ENCODE assay signal across 31 cellular contexts in the genomic region with DNA sequence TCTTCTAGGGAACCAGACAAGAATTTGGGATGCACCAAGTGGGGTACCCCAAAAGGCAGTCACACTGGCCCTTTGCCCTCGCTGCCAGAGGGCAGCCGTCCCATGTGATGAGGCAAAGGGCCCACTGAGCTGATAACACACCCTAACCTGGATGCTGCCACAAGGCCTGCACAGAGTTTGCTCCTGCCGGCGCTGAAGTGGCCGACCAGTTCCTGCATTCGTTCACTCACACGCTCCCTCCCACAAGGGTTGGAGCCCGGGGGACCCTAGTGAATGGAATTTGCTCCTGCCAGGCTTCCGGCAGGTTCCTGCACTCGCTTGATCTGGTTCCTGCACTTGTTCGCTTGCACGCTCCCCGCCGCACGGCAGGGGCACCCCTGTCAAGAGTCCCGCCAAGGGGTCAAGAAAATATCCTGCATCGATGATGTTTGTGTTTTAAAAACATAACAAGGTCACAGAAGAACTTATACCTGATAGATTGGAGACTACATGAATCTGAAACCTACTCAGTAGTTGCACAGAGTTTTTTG.
"Had no signal": no experiment of that assay in that cellular context is flagged by ENCODE, and none has a peak within 500 bp of the region (broad histone marks: within the 10 kb centered on the region; RNA-seq: fewer than 3 reads in every experiment).

No MANE protein-coding gene starts in this region.

- H3K27me3 ChIP-seq: adrenal gland, ascending aorta, body of pancreas, brain microvascular endothelial cell, breast epithelium, cardiac muscle cell had no signal

- H3K9me3 ChIP-seq: adrenal gland, ascending aorta, body of pancreas, breast epithelium had no signal

- DNase-seq: activated effector memory CD4-positive, alpha-beta T cell treated with anti-CD3 and anti-CD28 coated beads, Interleukin-2, amount 50 U/mL, for 16 hours; activated effector memory CD4-positive, alpha-beta T cell treated with Interleukin-2 at 50 U/mL for 16 hours; activated gamma-delta T cell; activated gamma-delta T cell treated with Interleukin-2 at 50 U/mL for 16 hours; activated naive CD4-positive, alpha-beta T cell; activated naive CD4-positive, alpha-beta T cell treated with anti-CD3 and anti-CD28 coated beads for 36 hours; activated naive CD4-positive, alpha-beta T cell treated with anti-CD3 and anti-CD28 coated beads, Interleukin-2, amount 10 ng/mL, durations not matched to agents 7 days and 5 days; activated naive CD4-positive, alpha-beta T cell treated with anti-CD3 and anti-CD28 coated beads, Interleukin-2, amount 50 U/mL, for 16 hours; activated naive CD4-positive, alpha-beta T cell treated with Interleukin-2 at 50 U/mL for 16 hours; activated naive CD8-positive, alpha-beta T cell treated with anti-CD3 and anti-CD28 coated beads for 36 hours; activated naive CD8-positive, alpha-beta T cell treated with anti-CD3 and anti-CD28 coated beads, Interleukin-2, amount 10 ng/mL, durations not matched to agents 7 days and 5 days; activated naive CD8-positive, alpha-beta T cell treated with anti-CD3 and anti-CD28 coated beads, Interleukin-2, amount 50 U/mL, for 24 hours; activated T-cell treated with anti-CD3 and anti-CD28 coated beads for 4 hours; activated T-cell treated with anti-CD3 and anti-CD28 coated beads, Interleukin-2, amount 50 U/mL, for 1 hour; activated T-cell treated with anti-CD3 and anti-CD28 coated beads, Interleukin-2, amount 50 U/mL, for 24 hours; activated T-cell treated with anti-CD3 and anti-CD28 coated beads, Interleukin-2, amount 50 U/mL, for 4 hours; activated T-cell treated with anti-CD3 and anti-CD28 coated beads, Interleukin-2, amount 50 U/mL, for 72 hours; adrenal gland; amniotic stem cell; amygdala; anterior cingulate cortex; body of pancreas; brain microvascular endothelial cell; caudate nucleus; central memory CD4-positive, alpha-beta T cell; cerebellar nuclear complex had no signal

- H3K4me1 ChIP-seq: adrenal gland, ascending aorta, body of pancreas, breast epithelium had no signal

- ATAC-seq: activated naive CD4-positive, alpha-beta T cell treated with anti-CD3 and anti-CD28 coated beads, Interleukin-2, amount 50 U/mL, for 72 hours; activated naive CD8-positive, alpha-beta T cell treated with anti-CD3 and anti-CD28 coated beads, Interleukin-2, amount 50 U/mL, for 24 hours; activated T-cell treated with anti-CD3 and anti-CD28 coated beads, Interleukin-2, amount 50 U/mL, for 4 hours; activated T-cell treated with anti-CD3 and anti-CD28 coated beads, Interleukin-2, amount 50 U/mL, for 72 hours; activated T-helper 17 cell treated with anti-CD3 and anti-CD28 coated beads, Interleukin-2, amount 50 U/mL, for 72 hours; body of pancreas had no signal

- H3K36me3 ChIP-seq: adrenal gland, ascending aorta, brain microvascular endothelial cell, breast epithelium, cardiac muscle cell had no signal

- H3K27ac ChIP-seq: adrenal gland, ascending aorta, body of pancreas, brain microvascular endothelial cell, breast epithelium, cardiac muscle cell had no signal

- H3K4me3 ChIP-seq: adrenal gland, ascending aorta, body of pancreas, breast epithelium, cardiac muscle cell had no signal
